In genomic region chr7:22452142-22452763, GRCh38 we compare ENCODE assay signal across 8 cellular contexts. TPM values are rescaled to one million over a fixed set of nuclear protein-coding genes. Genes with fewer than 3 reads are reported as not detected.
DNase-seq lines count a peak whose midpoint lies in the region; ATAC-seq and TF ChIP-seq lines count a peak whose summit lies in the region.

No MANE protein-coding gene starts in this region.

- H3K36me3 ChIP-seq in A673 (ENCODE audit: insufficient read depth, low read length, poor library complexity, severe bottlenecking) = no peaks in the 10 kb centered on the region
- H3K36me3 ChIP-seq in uterus = no peaks in the 10 kb centered on the region

- H3K27ac ChIP-seq in A673 (ENCODE audit: low read depth, low read length, poor library complexity, severe bottlenecking) = no peak overlapping the region
- no peak overlapping the region for H3K27ac ChIP-seq in uterus

- TF ChIP-seq CTCF in A673 (conservative IDR thresholded peaks at IDR 0.05; ENCODE audit: low read depth, low read length) (peak; percentile 88), fibroblast of pulmonary artery (IDR thresholded peaks at IDR 0.05; ENCODE audit: low read length, missing control alignments) (peak; percentile 73), nephron progenitor cell (IDR thresholded peaks at IDR 0.05) (peak; percentile 63), uterus (IDR thresholded peaks at IDR 0.05) (peak; percentile 21 to 45 (median 26))

- no peaks in the 10 kb centered on the region for H3K27me3 ChIP-seq in A673 (replicated peaks; ENCODE audit: insufficient read depth, low read depth, low read length, poor library complexity)
- no peaks in the 10 kb centered on the region for H3K27me3 ChIP-seq in uterus

- CTCF ChIA-PET in A673 (lab: Charles Lee) = interaction anchor here (0.6 to 1.1 kb wide), 2 partner anchors 341 to 446 kb away, joined by 5 to 15 read pairs; no protein-coding TSS in a partner anchor

- H3K9me3 ChIP-seq in A673 (ENCODE audit: low read depth, low read length, poor library complexity, severe bottlenecking) = no peaks in the 10 kb centered on the region
- no peaks in the 10 kb centered on the region for H3K9me3 ChIP-seq in uterus

- peaks cover 64% of the 10 kb centered on the region for H3K27me3 Mint-ChIP-seq in activated CD4-positive, alpha-beta T cell treated with anti-CD3 and anti-CD28 coated beads, Interleukin-2, amount 10 ng/mL, durations not matched to agents 24 days and 14 days
- H3K27me3 Mint-ChIP-seq in nephron progenitor cell (ENCODE audit: low read depth, poor library complexity) = peaks cover 16% of the 10 kb centered on the region

- BruUV-seq in A673 (replicated peaks; lab: Mats Ljungman, UMichigan) = no TSS peak

- peaks cover 4% of the 10 kb centered on the region for H3K9me3 Mint-ChIP-seq in activated CD4-positive, alpha-beta T cell treated with anti-CD3 and anti-CD28 coated beads, Interleukin-2, amount 10 ng/mL, durations not matched to agents 24 days and 14 days
- H3K9me3 Mint-ChIP-seq in nephron progenitor cell = peaks cover 8% of the 10 kb centered on the region

- peaks cover 16% of the 10 kb centered on the region for H3K4me1 Mint-ChIP-seq in activated CD4-positive, alpha-beta T cell treated with anti-CD3 and anti-CD28 coated beads, Interleukin-2, amount 10 ng/mL, durations not matched to agents 24 days and 14 days
- peaks cover 17% of the 10 kb centered on the region for H3K4me1 Mint-ChIP-seq in nephron progenitor cell

- intact Hi-C loops in A673 (cut with micrococcal nuclease; ENCODE audit: unreplicated experiment) = no loop called here
- intact Hi-C loops in activated CD4-positive, alpha-beta T cell treated with anti-CD3 and anti-CD28 coated beads, Interleukin-2, amount 10 ng/mL, durations not matched to agents 24 days and 14 days (cut with micrococcal nuclease) = loop anchor here (10.0 kb wide), 1 partner anchor 87 kb away; no protein-coding TSS in a partner anchor
- intact Hi-C loops in uterus (cut with DNase I; ENCODE audit: low total_unique reads) = no loop called here

- POLR2A ChIA-PET in A673 (lab: Charles Lee; ENCODE audit: low non-redundant PET) = no interaction called here

- no peak for TF ChIP-seq POLR2A in uterus (IDR thresholded peaks at IDR 0.05)
- no peak for TF ChIP-seq POLR2A in GM18505 (IDR thresholded peaks at IDR 0.05; ENCODE audit: borderline replicate concordance, extremely low read depth, insufficient read depth, insufficient read length)

- no peaks in the 10 kb centered on the region for H3K4me1 ChIP-seq in A673 (ENCODE audit: insufficient read depth, low read length, poor library complexity, severe bottlenecking)
- H3K4me1 ChIP-seq in uterus = no peaks in the 10 kb centered on the region

- H3K36me3 Mint-ChIP-seq in activated CD4-positive, alpha-beta T cell treated with anti-CD3 and anti-CD28 coated beads, Interleukin-2, amount 10 ng/mL, durations not matched to agents 24 days and 14 days (ENCODE audit: low read depth) = no peaks in the 10 kb centered on the region
- H3K36me3 Mint-ChIP-seq in nephron progenitor cell (ENCODE audit: low read depth) = no peaks in the 10 kb centered on the region

- peak; percentile 40 for ATAC-seq in GM19324 (IDR thresholded peaks at IDR 0.05; ENCODE audit: low FRiP score, unreplicated experiment)
- ATAC-seq in GM21786 (IDR thresholded peaks at IDR 0.05; ENCODE audit: unreplicated experiment) = no peak
- ATAC-seq in GM18505 (IDR thresholded peaks at IDR 0.05; ENCODE audit: unreplicated experiment) = no peak

- H3K27ac Mint-ChIP-seq in activated CD4-positive, alpha-beta T cell treated with anti-CD3 and anti-CD28 coated beads, Interleukin-2, amount 10 ng/mL, durations not matched to agents 24 days and 14 days = no peak overlapping the region
- no peak overlapping the region for H3K27ac Mint-ChIP-seq in nephron progenitor cell

- peak overlapping the region; percentile 17 for H3K4me3 ChIP-seq in A673 (ENCODE audit: low read depth, low read length, poor library complexity, severe bottlenecking)
- peak overlapping the region; percentile 26 for H3K4me3 ChIP-seq in fibroblast of pulmonary artery (replicated peaks; ENCODE audit: low read depth, low read length)
- H3K4me3 ChIP-seq in uterus = no peak overlapping the region

- H3K4me3 Mint-ChIP-seq in activated CD4-positive, alpha-beta T cell treated with anti-CD3 and anti-CD28 coated beads, Interleukin-2, amount 10 ng/mL, durations not matched to agents 24 days and 14 days = peak overlapping the region; percentile 13
- peak overlapping the region; percentile 74 for H3K4me3 Mint-ChIP-seq in nephron progenitor cell

- DNase-seq in A673 (ENCODE audit: low spot score) (peak; percentile 71), fibroblast of pulmonary artery (ENCODE audit: low read depth) (peak; percentile 38), nephron progenitor cell (peak; percentile 79), uterus (peak in 1 of 2 donors; percentile 34)
- DNase-seq in activated CD4-positive, alpha-beta T cell treated with anti-CD3 and anti-CD28 coated beads, Interleukin-2, amount 10 ng/mL, durations not matched to agents 24 days and 14 days = peak; percentile 80

RNA-seq across cellular contexts. Expression of gene STEAP1B, which starts 47.7 kb away (rescaled TPM):
- 49.9 and 53.0 TPM in 2 replicates for total RNA-seq in A673 (2021)
- 0.21 TPM in 1 of 2 replicates, not detected in the other for total RNA-seq in activated CD4-positive, alpha-beta T cell treated with anti-CD3 and anti-CD28 coated beads, Interleukin-2, amount 10 ng/mL, durations not matched to agents 24 days and 14 days
- 1 to 10 TPM in 2 of 4 donors, not detected in 2; 1.2 to 3.5 TPM for total RNA-seq in uterus

Comparison
In these comparisons a context has a peak if more than half of its experiments do, and no peak if none do; other contexts are left out.
1. H3K4me3 ChIP-seq: peak in A673 (single experiment) and fibroblast of pulmonary artery (single experiment); none in uterus (0 of 2).
2. CTCF ChIP-seq: peak in every context shown above with its lines; median percentile 88 in A673; 73 in fibroblast of pulmonary artery; 63 in nephron progenitor cell; 26 in uterus.
3. RNA of gene STEAP1B, which starts 47.7 kb away (total RNA-seq): 49.9 to 53.0 TPM in A673; 1.2 to 3.5 TPM in uterus and 0.21 TPM in activated CD4-positive, alpha-beta T cell treated with anti-CD3 and anti-CD28 coated beads, Interleukin-2, amount 10 ng/mL, durations not matched to agents 24 days and 14 days; every median in the first group is over 10 times any median in the second.